ENCODE assay signal across 8 cellular contexts in genomic region chr11:6418958-6419611, GRCh38. TPM values are rescaled to one million over a fixed set of nuclear protein-coding genes. Genes with fewer than 3 reads are reported as not detected.
DNase-seq lines count a peak whose midpoint lies in the region; ATAC-seq and TF ChIP-seq lines count a peak whose summit lies in the region.

APBB1 (minus strand) TSS chr11:6419094; CDS start chr11:6411347, 7,747 bp downstream.

- no peaks in the 10 kb centered on the region for H3K9me3 ChIP-seq in adipocyte (ENCODE audit: control insufficient read depth, low read length)
- no peaks in the 10 kb centered on the region for H3K9me3 ChIP-seq in parathyroid adenoma (ENCODE audit: control insufficient read depth, low read length)
- no peaks in the 10 kb centered on the region for H3K9me3 ChIP-seq in tibial nerve

- H3K4me1 ChIP-seq in adipocyte (ENCODE audit: control insufficient read depth, insufficient read depth, low read length) (peaks cover 13% of the 10 kb centered on the region), parathyroid adenoma (no peaks in the 10 kb centered on the region), tibial nerve (peaks cover 0 to 41% (median 8%) of the 10 kb centered on the region in 4 donors)

- peak; percentile 77 for DNase-seq in NCI-H748 (lab: John Stamatoyannopoulos, UW; ENCODE audit: unreplicated experiment)
- no peak for DNase-seq in NCI-H748 treated with DMSO at 0.1 percent for 48 hours (lab: John Stamatoyannopoulos, UW)
- peak; percentile 31 for DNase-seq in SKM-1 treated with dmso at 0.1 percent for 144 hours (lab: John Stamatoyannopoulos, UW; ENCODE audit: unreplicated experiment)
- peak; percentile 84 for DNase-seq in adipocyte (ENCODE audit: low read depth)
- no peak for DNase-seq in cardiac septum (ENCODE audit: low spot score)
- DNase-seq in tibial nerve (ENCODE audit: low spot score in 2 of 2) = peak; percentile 40 to 58

- TF ChIP-seq EP300 in tibial nerve (IDR thresholded peaks at IDR 0.05) = peak in 1 of 2 donors; percentile 22

- intact Hi-C loops in cardiac septum (cut with DNase I) = loop anchor here (2.0 kb wide), 1 partner anchor 28 kb away; the partner anchor contains the start of gene SMPD1

- H3K4me2 ChIP-seq in parathyroid adenoma (ENCODE audit: low read length) = peak within 1 kb of the TSS; percentile 62

- 0 to 1% methylated on average over 20 to 52 of the region's 79 CpGs for WGBS in tibial nerve, 2 donors

- H3K27me3 ChIP-seq in adipocyte (replicated peaks; ENCODE audit: control insufficient read depth, insufficient read depth, low read length) (no peaks in the 10 kb centered on the region), parathyroid adenoma (ENCODE audit: control insufficient read depth, insufficient read depth, low read length) (no peaks in the 10 kb centered on the region), tibial nerve (no peaks in the 10 kb centered on the region)

- H3K4me3 ChIP-seq in adipocyte (ENCODE audit: low read length) (peak within 1 kb of the TSS; percentile 89), parathyroid adenoma (ENCODE audit: low read depth, low read length) (peak within 1 kb of the TSS; percentile 69), tibial nerve (peak within 1 kb of the TSS; percentile 68 to 96 (median 71))

- H3K79me2 ChIP-seq in parathyroid adenoma = peaks cover 6% of the 10 kb centered on the region

- H3K9ac ChIP-seq in adipocyte (ENCODE audit: low read length) (peak within 1 kb of the TSS; percentile 88), parathyroid adenoma (peak within 1 kb of the TSS; percentile 89)

- peak; percentile 45 to 57 for TF ChIP-seq POLR2A in tibial nerve (IDR thresholded peaks at IDR 0.05)

- ATAC-seq in HG03571 (IDR thresholded peaks at IDR 0.05; ENCODE audit: unreplicated experiment) = peak; percentile 42

- H3K36me3 ChIP-seq in adipocyte (ENCODE audit: control insufficient read depth, insufficient read depth, low read length, severe bottlenecking) (no peaks in the 10 kb centered on the region), parathyroid adenoma (ENCODE audit: control insufficient read depth, insufficient read depth, low read length) (no peaks in the 10 kb centered on the region), tibial nerve (no peaks in the 10 kb centered on the region)

- peak within 1 kb of the TSS; percentile 95 for H2AFZ ChIP-seq in parathyroid adenoma

- no peak for TF ChIP-seq CTCF in parathyroid adenoma (IDR thresholded peaks at IDR 0.05)
- TF ChIP-seq CTCF in tibial nerve (IDR thresholded peaks at IDR 0.05) = peak in 2 of 5 experiments; percentile 24 to 41

- H3K27ac ChIP-seq in parathyroid adenoma (peak within 1 kb of the TSS; percentile 75), tibial nerve (peak within 1 kb of the TSS; percentile 93 to 96 (median 94))

RNA-seq across cellular contexts. Expression of gene APBB1, which starts in this region (rescaled TPM):
- total RNA-seq in cardiac septum = 72.0 TPM
- 10 to 100 TPM; 56.1 to 67.6 (median 62.8) TPM for total RNA-seq in tibial nerve

Comparison
In these comparisons a context has a peak if more than half of its experiments do, and no peak if none do; other contexts are left out.
1. DNase-seq: peak in NCI-H748 (single experiment), SKM-1 treated with dmso at 0.1 percent for 144 hours (single experiment), adipocyte (single experiment) and tibial nerve (2 of 2); none in NCI-H748 treated with DMSO at 0.1 percent for 48 hours (single experiment) and cardiac septum (single experiment).
2. Peak in every context shown above with its lines, with median percentiles within 50 percentile points of each other: H3K4me3 ChIP-seq.